ENCODE assay signal across 14 cellular contexts in genomic region chr17:66450008-66450856, GRCh38.
A peak's percentile ranks its signal among the peaks of the same experiment; 100 is the strongest.
DNase-seq lines count a peak whose midpoint lies in the region; ATAC-seq and TF ChIP-seq lines count a peak whose summit lies in the region.
"Had no signal": no experiment of that assay in that cellular context is flagged by ENCODE, and none has a peak within 500 bp of the region (broad histone marks: within the 10 kb centered on the region; RNA-seq: fewer than 3 reads in every experiment).

No MANE protein-coding gene starts in this region.

- H3K4me3 Mint-ChIP-seq in T-helper 1 cell treated with Interleukin-12 subunit alpha and Interleukin-12 subunit beta and Interleukin-4 antibody, amounts not matched to agents 30 μg/mL and 1 μg/mL, for 36 hours: peak overlapping the region; percentile 9
- H3K4me3 Mint-ChIP-seq in GM23338 (no peak overlapping the region), mesothelial cell of epicardium (no peak overlapping the region)
- no peak overlapping the region for H3K4me3 Mint-ChIP-seq in activated T-helper 2 cell treated with anti-CD3 and anti-CD28 coated beads, Interferon-gamma antibody, Interleukin-2, Interleukin-4, amounts not matched to agents 10 μg/mL and 5 μg/mL and 100 μg/mL, durations not matched to agents 14 hours and 24 hours and 36 hours (ENCODE audit: low read depth)
- peak overlapping the region in 8 of 10 donors; percentile 6 to 65 (median 48) for H3K4me3 Mint-ChIP-seq in naive thymus-derived CD4-positive, alpha-beta T cell

- H3K4me3 ChIP-seq in GM23338: no peak overlapping the region
- no peak overlapping the region for H3K4me3 ChIP-seq in naive thymus-derived CD4-positive, alpha-beta T cell (ENCODE audit: low read length)
- H3K4me3 ChIP-seq in smooth muscle cell: no peak overlapping the region

- H3K36me3 Mint-ChIP-seq in T-helper 1 cell treated with Interleukin-12 subunit alpha and Interleukin-12 subunit beta and Interleukin-4 antibody, amounts not matched to agents 30 μg/mL and 1 μg/mL, for 36 hours (ENCODE audit: low read depth): peaks cover 21% of the 10 kb centered on the region
- H3K36me3 Mint-ChIP-seq in GM23338 (ENCODE audit: low read depth) (no peaks in the 10 kb centered on the region), mesothelial cell of epicardium (no peaks in the 10 kb centered on the region)
- H3K36me3 Mint-ChIP-seq in activated T-helper 2 cell treated with anti-CD3 and anti-CD28 coated beads, Interferon-gamma antibody, Interleukin-2, Interleukin-4, amounts not matched to agents 10 μg/mL and 5 μg/mL and 100 μg/mL, durations not matched to agents 14 hours and 24 hours and 36 hours (ENCODE audit: low read depth): peaks cover 62% of the 10 kb centered on the region
- H3K36me3 Mint-ChIP-seq in naive thymus-derived CD4-positive, alpha-beta T cell: peaks cover 6 to 38% (median 24%) of the 10 kb centered on the region in 5 donors

- H3K27ac ChIP-seq in GM23338 (ENCODE audit: low read depth): peak overlapping the region; percentile 53; the same call in 1 of the 2 replicates
- no peak overlapping the region for H3K27ac ChIP-seq in naive thymus-derived CD4-positive, alpha-beta T cell (ENCODE audit: low read depth, low read length)
- H3K27ac ChIP-seq in smooth muscle cell (ENCODE audit: low read depth): no peak overlapping the region

- TF ChIP-seq CTCF in GM23338 (conservative IDR thresholded peaks at IDR 0.05; ENCODE audit: low read depth in 2 of 2) (no peak), mesothelial cell of epicardium (IDR thresholded peaks at IDR 0.05; ENCODE audit: unreplicated experiment) (no peak), GM20000 (IDR thresholded peaks at IDR 0.05; ENCODE audit: extremely low read depth, missing control alignments) (no peak), smooth muscle cell (IDR thresholded peaks at IDR 0.05; ENCODE audit: borderline replicate concordance, insufficient read depth, poor library complexity, severe bottlenecking) (no peak)

- H3K36me3 ChIP-seq in GM23338 (ENCODE audit: insufficient read depth) (no peaks in the 10 kb centered on the region), smooth muscle cell (ENCODE audit: low read depth) (no peaks in the 10 kb centered on the region)
- H3K36me3 ChIP-seq in naive thymus-derived CD4-positive, alpha-beta T cell (ENCODE audit: control insufficient read depth in 2 of 3, insufficient read depth in 3 of 3, low read length in 3 of 3): peaks cover 0 to under 1% (median 0%) of the 10 kb centered on the region in 3 experiments

- H3K9me3 ChIP-seq in naive thymus-derived CD4-positive, alpha-beta T cell (ENCODE audit: control insufficient read depth in 2 of 3, low read length in 3 of 3): no peaks in the 10 kb centered on the region
- no peaks in the 10 kb centered on the region for H3K9me3 ChIP-seq in smooth muscle cell (replicated peaks; ENCODE audit: low read depth)

- peaks cover 3% of the 10 kb centered on the region; the same call in 1 of the 2 replicates for H3K9me2 ChIP-seq in GM23338 (ENCODE audit: insufficient read depth)

- WGBS in smooth muscle cell (ENCODE audit: low lambda C conversion rate): 87% methylated on average over 13 of the region's 13 CpGs

- H3K9me3 Mint-ChIP-seq in T-helper 1 cell treated with Interleukin-12 subunit alpha and Interleukin-12 subunit beta and Interleukin-4 antibody, amounts not matched to agents 30 μg/mL and 1 μg/mL, for 36 hours: peaks cover 7% of the 10 kb centered on the region
- H3K9me3 Mint-ChIP-seq in GM23338 (no peaks in the 10 kb centered on the region), mesothelial cell of epicardium (no peaks in the 10 kb centered on the region)
- peaks cover 7% of the 10 kb centered on the region for H3K9me3 Mint-ChIP-seq in activated T-helper 2 cell treated with anti-CD3 and anti-CD28 coated beads, Interferon-gamma antibody, Interleukin-2, Interleukin-4, amounts not matched to agents 10 μg/mL and 5 μg/mL and 100 μg/mL, durations not matched to agents 14 hours and 24 hours and 36 hours
- H3K9me3 Mint-ChIP-seq in naive thymus-derived CD4-positive, alpha-beta T cell: no peaks in the 10 kb centered on the region

- no peaks in the 10 kb centered on the region for H3K27me3 ChIP-seq in GM23338 (ENCODE audit: insufficient read depth)
- no peaks in the 10 kb centered on the region for H3K27me3 ChIP-seq in naive thymus-derived CD4-positive, alpha-beta T cell (ENCODE audit: control insufficient read depth in 2 of 2, insufficient read depth in 2 of 2, low read length in 2 of 2)
- H3K27me3 ChIP-seq in smooth muscle cell (ENCODE audit: low read depth): no peaks in the 10 kb centered on the region

- no peaks in the 10 kb centered on the region for H4K20me1 ChIP-seq in GM23338 (replicated peaks; ENCODE audit: insufficient read depth)
- H4K20me1 ChIP-seq in smooth muscle cell (ENCODE audit: low read depth): no peaks in the 10 kb centered on the region

- no peak for DNase-seq in T-helper 1 cell
- DNase-seq in GM23338 (ENCODE audit: low spot score): peak; percentile 11
- no peak for DNase-seq in activated T-helper 2 cell treated with anti-CD3 and anti-CD28 coated beads, Interferon-gamma antibody, Interleukin-2, Interleukin-4, amounts not matched to agents 10 μg/mL and 5 μg/mL and 100 μg/mL, durations not matched to agents 14 hours and 24 hours and 36 hours (ENCODE audit: low spot score)
- peak in 2 of 9 donors; percentile 18 to 34 for DNase-seq in naive thymus-derived CD4-positive, alpha-beta T cell
- no peak for DNase-seq in mesothelial cell of epicardium (ENCODE audit: low spot score in 2 of 2, unreplicated experiment in 2 of 2)
- no peak for DNase-seq in GM20000 (ENCODE audit: low spot score)
- no peak for DNase-seq in smooth muscle cell (lab: John Stamatoyannopoulos, UW; ENCODE audit: unreplicated experiment)
- DNase-seq: activated CD4-positive, CD25-positive, alpha-beta regulatory T cell treated with anti-CD3 and anti-CD28 coated beads, Interleukin-2, amount 50 U/mL, for 72 hours; cortex of kidney; foreskin melanocyte; left ventricle myocardium superior; NCI-H1436 had no signal

- H3F3A ChIP-seq in GM23338 (replicated peaks; ENCODE audit: low read depth) (no peaks in the 10 kb centered on the region), smooth muscle cell (ENCODE audit: low read depth) (no peaks in the 10 kb centered on the region)

- CTCF ChIA-PET in naive thymus-derived CD4-positive, alpha-beta T cell (lab: Charles Lee): interaction anchor here (0.8 kb wide), 1 partner anchor 265 kb away, joined by 3 read pairs; no protein-coding TSS in a partner anchor

- no peak overlapping the region for H2AFZ ChIP-seq in GM23338
- H2AFZ ChIP-seq in smooth muscle cell (ENCODE audit: low read depth): no peak overlapping the region

- H3K4me1 Mint-ChIP-seq in T-helper 1 cell treated with Interleukin-12 subunit alpha and Interleukin-12 subunit beta and Interleukin-4 antibody, amounts not matched to agents 30 μg/mL and 1 μg/mL, for 36 hours (ENCODE audit: low read depth): peaks cover 20% of the 10 kb centered on the region
- H3K4me1 Mint-ChIP-seq in GM23338 (peaks cover 48% of the 10 kb centered on the region), mesothelial cell of epicardium (peaks cover 18% of the 10 kb centered on the region)
- H3K4me1 Mint-ChIP-seq in activated T-helper 2 cell treated with anti-CD3 and anti-CD28 coated beads, Interferon-gamma antibody, Interleukin-2, Interleukin-4, amounts not matched to agents 10 μg/mL and 5 μg/mL and 100 μg/mL, durations not matched to agents 14 hours and 24 hours and 36 hours (ENCODE audit: low read depth): peaks cover 29% of the 10 kb centered on the region
- peaks cover 39 to 95% (median 84%) of the 10 kb centered on the region in 7 donors for H3K4me1 Mint-ChIP-seq in naive thymus-derived CD4-positive, alpha-beta T cell

- H3K79me2 ChIP-seq in GM23338 (replicated peaks; ENCODE audit: insufficient read depth) (no peaks in the 10 kb centered on the region), smooth muscle cell (ENCODE audit: low read depth) (no peaks in the 10 kb centered on the region)

- intact Hi-C loops in activated T-helper 2 cell treated with anti-CD3 and anti-CD28 coated beads, Interferon-gamma antibody, Interleukin-2, Interleukin-4, amounts not matched to agents 10 μg/mL and 5 μg/mL and 100 μg/mL, durations not matched to agents 14 hours and 24 hours and 36 hours (cut with micrococcal nuclease): no loop called here
- intact Hi-C loops in naive thymus-derived CD4-positive, alpha-beta T cell (cut with micrococcal nuclease): no loop called here

- H3K27ac Mint-ChIP-seq in T-helper 1 cell treated with Interleukin-12 subunit alpha and Interleukin-12 subunit beta and Interleukin-4 antibody, amounts not matched to agents 30 μg/mL and 1 μg/mL, for 36 hours: peak overlapping the region; percentile 45
- H3K27ac Mint-ChIP-seq in GM23338: peak overlapping the region; percentile 53
- H3K27ac Mint-ChIP-seq in activated T-helper 2 cell treated with anti-CD3 and anti-CD28 coated beads, Interferon-gamma antibody, Interleukin-2, Interleukin-4, amounts not matched to agents 10 μg/mL and 5 μg/mL and 100 μg/mL, durations not matched to agents 14 hours and 24 hours and 36 hours: peak overlapping the region; percentile 43
- peak overlapping the region; percentile 2 to 85 (median 49) for H3K27ac Mint-ChIP-seq in naive thymus-derived CD4-positive, alpha-beta T cell
- H3K27ac Mint-ChIP-seq in mesothelial cell of epicardium: no peak overlapping the region

- H3K4me2 ChIP-seq in GM23338: peak overlapping the region; percentile 25
- no peak overlapping the region for H3K4me2 ChIP-seq in smooth muscle cell

- POLR2A ChIA-PET in naive thymus-derived CD4-positive, alpha-beta T cell (lab: Charles Lee): interaction anchor here (1.5 kb wide), 1 partner anchor 12 kb away, joined by 3 read pairs; no protein-coding TSS in a partner anchor

- H3K9ac ChIP-seq in smooth muscle cell (ENCODE audit: low read depth): no peak overlapping the region

- H3K4me1 ChIP-seq in GM23338 (ENCODE audit: insufficient read depth) (peaks cover 31% of the 10 kb centered on the region), smooth muscle cell (ENCODE audit: low read depth) (no peaks in the 10 kb centered on the region)
- H3K4me1 ChIP-seq in naive thymus-derived CD4-positive, alpha-beta T cell (ENCODE audit: control insufficient read depth in 2 of 2, insufficient read depth in 2 of 2, low read length in 2 of 2): peaks cover 0 to 23% of the 10 kb centered on the region in 2 donors

- H3K27me3 Mint-ChIP-seq in T-helper 1 cell treated with Interleukin-12 subunit alpha and Interleukin-12 subunit beta and Interleukin-4 antibody, amounts not matched to agents 30 μg/mL and 1 μg/mL, for 36 hours (ENCODE audit: low read depth): no peaks in the 10 kb centered on the region
- H3K27me3 Mint-ChIP-seq in GM23338 (ENCODE audit: insufficient read depth, low read depth, poor library complexity): peaks cover 7% of the 10 kb centered on the region
- no peaks in the 10 kb centered on the region for H3K27me3 Mint-ChIP-seq in activated T-helper 2 cell treated with anti-CD3 and anti-CD28 coated beads, Interferon-gamma antibody, Interleukin-2, Interleukin-4, amounts not matched to agents 10 μg/mL and 5 μg/mL and 100 μg/mL, durations not matched to agents 14 hours and 24 hours and 36 hours (ENCODE audit: low read depth)
- H3K27me3 Mint-ChIP-seq in naive thymus-derived CD4-positive, alpha-beta T cell: no peaks in the 10 kb centered on the region
- H3K27me3 Mint-ChIP-seq in mesothelial cell of epicardium (ENCODE audit: low read depth): no peaks in the 10 kb centered on the region

- peak; percentile 57 for ATAC-seq in GM23338
- ATAC-seq in naive thymus-derived CD4-positive, alpha-beta T cell: peak; percentile 71
- ATAC-seq: left ventricle myocardium superior, Right ventricle myocardium inferior had no signal

Comparison
In these comparisons a context has a peak if more than half of its experiments do, and no peak if none do; other contexts are left out.
1. H3K4me3 Mint-ChIP-seq: peak in T-helper 1 cell treated with Interleukin-12 subunit alpha and Interleukin-12 subunit beta and Interleukin-4 antibody, amounts not matched to agents 30 μg/mL and 1 μg/mL, for 36 hours (single experiment) and naive thymus-derived CD4-positive, alpha-beta T cell (8 of 10); none in GM23338 (single experiment), activated T-helper 2 cell treated with anti-CD3 and anti-CD28 coated beads, Interferon-gamma antibody, Interleukin-2, Interleukin-4, amounts not matched to agents 10 μg/mL and 5 μg/mL and 100 μg/mL, durations not matched to agents 14 hours and 24 hours and 36 hours (single experiment) and mesothelial cell of epicardium (single experiment).